In the genomic region with DNA sequence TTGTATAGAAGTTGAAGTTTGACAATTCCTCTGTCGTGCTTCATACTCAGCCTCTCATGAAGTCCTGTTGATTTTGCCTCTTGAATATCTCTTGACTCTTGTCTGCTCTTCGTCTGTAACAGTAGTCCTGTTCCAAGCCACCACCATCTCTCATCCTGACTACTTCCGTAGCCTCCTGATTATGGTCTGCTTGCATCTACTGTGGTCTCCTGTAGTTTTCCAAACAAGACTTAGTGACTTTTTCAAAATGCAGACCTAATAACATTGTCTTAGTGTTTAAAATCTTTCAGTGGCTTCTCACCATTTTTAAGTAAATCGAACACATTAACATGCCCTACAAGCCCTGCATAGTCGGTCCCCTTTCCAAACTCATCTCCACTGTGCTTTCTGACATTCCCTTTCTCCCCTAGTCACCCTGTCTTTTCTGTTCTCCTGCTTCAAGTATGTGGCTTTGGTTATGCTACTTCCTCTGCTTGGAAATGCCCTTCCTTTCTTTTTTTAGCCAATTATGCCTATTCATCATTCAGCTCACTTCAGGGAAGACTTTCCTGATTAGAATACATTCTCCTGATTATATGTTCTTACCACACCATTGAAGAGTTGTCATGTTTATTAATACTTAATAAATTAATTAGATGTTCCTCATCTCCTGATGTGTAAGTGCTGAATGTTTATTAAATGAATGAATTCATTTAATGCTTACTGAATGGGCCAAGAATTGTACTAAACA, we compare ENCODE assay signal across 10 cellular contexts. TPM values are rescaled to one million over a fixed set of nuclear protein-coding genes. Genes with fewer than 3 reads are reported as not detected.
A peak's percentile ranks its signal among the peaks of the same experiment; 100 is the strongest.
DNase-seq lines count a peak whose midpoint lies in the region; ATAC-seq, FAIRE-seq and TF ChIP-seq lines count a peak whose summit lies in the region.
"Had no signal": no experiment of that assay in that cellular context is flagged by ENCODE, and none has a peak within 500 bp of the region (broad histone marks: within the 10 kb centered on the region; RNA-seq: fewer than 3 reads in every experiment).

No MANE protein-coding gene starts in this region.

- peak overlapping the region; percentile 94 for H3K4me3 Mint-ChIP-seq in activated T-helper 17 cell treated with anti-CD3 and anti-CD28 coated beads, Interleukin-2, amount 50 U/mL, for 72 hours

- H3K27me3 Mint-ChIP-seq in activated T-helper 17 cell treated with anti-CD3 and anti-CD28 coated beads, Interleukin-2, amount 50 U/mL, for 72 hours, result no peaks in the 10 kb centered on the region

- H3K4me1 Mint-ChIP-seq in activated T-helper 17 cell treated with anti-CD3 and anti-CD28 coated beads, Interleukin-2, amount 50 U/mL, for 72 hours, result peaks cover 30% of the 10 kb centered on the region

- H3K9me3 ChIP-seq in left ventricle myocardium inferior (replicated peaks), result no peaks in the 10 kb centered on the region
- no peaks in the 10 kb centered on the region for H3K9me3 ChIP-seq in kidney (ENCODE audit: control insufficient read depth in 1 of 2, low read length in 2 of 2)

- H3K9me3 Mint-ChIP-seq in activated T-helper 17 cell treated with anti-CD3 and anti-CD28 coated beads, Interleukin-2, amount 50 U/mL, for 72 hours, result no peaks in the 10 kb centered on the region

- H3K4me1 ChIP-seq in left ventricle myocardium inferior (peaks cover 69% of the 10 kb centered on the region), kidney (ENCODE audit: control insufficient read depth in 1 of 2, insufficient read depth in 1 of 2, low read depth in 1 of 2, low read length in 2 of 2) (peaks cover 12% of the 10 kb centered on the region in 2 donors)

- peak overlapping the region; percentile 10 to 63 for H3K9ac ChIP-seq in kidney (ENCODE audit: low read length in 2 of 2)

- FAIRE-seq in kidney (lab: Jason Lieb, UNC), result no peak
- FAIRE-seq: GM18507 had no signal

- H3K27me3 ChIP-seq in left ventricle myocardium inferior (ENCODE audit: low read depth), result no peaks in the 10 kb centered on the region

- H3K36me3 ChIP-seq in left ventricle myocardium inferior (no peaks in the 10 kb centered on the region), kidney (ENCODE audit: control insufficient read depth in 1 of 2, insufficient read depth in 2 of 2, low read length in 2 of 2) (no peaks in the 10 kb centered on the region)

- DNase-seq in left ventricle myocardium inferior (no peak), left cardiac atrium (no peak), kidney (no peak), hepatic stellate cell (ENCODE audit: low spot score) (no peak), epidermal melanocyte (ENCODE audit: insufficient read length, low spot score) (no peak)
- no peak for DNase-seq in stimulated activated CD4-positive, alpha-beta T cell treated with anti-CD3 and anti-CD28 coated beads, Interleukin-1b, Interleukin-23, amount 100 ng/mL, for 48 hours

- intact Hi-C loops in left ventricle myocardium inferior (cut with micrococcal nuclease), result loop anchor here (10.0 kb wide), 1 partner anchor 134 kb away; no protein-coding TSS in a partner anchor
- intact Hi-C loops in left cardiac atrium (cut with DNase I), result no loop called here
- intact Hi-C loops in kidney (cut with DNase I), result no loop called here

- peak overlapping the region; percentile 92 for H3K27ac Mint-ChIP-seq in activated T-helper 17 cell treated with anti-CD3 and anti-CD28 coated beads, Interleukin-2, amount 50 U/mL, for 72 hours

- no peaks in the 10 kb centered on the region for H3K36me3 Mint-ChIP-seq in activated T-helper 17 cell treated with anti-CD3 and anti-CD28 coated beads, Interleukin-2, amount 50 U/mL, for 72 hours (ENCODE audit: low read depth)

- H3K27ac ChIP-seq in left ventricle myocardium inferior (replicated peaks) (no peak overlapping the region), kidney (ENCODE audit: low read depth in 2 of 2, low read length in 2 of 2) (no peak overlapping the region)

- peak overlapping the region; percentile 94 for H3K4me3 ChIP-seq in left ventricle myocardium inferior
- H3K4me3 ChIP-seq in kidney (ENCODE audit: low read length in 2 of 2), result peak overlapping the region; percentile 79 to 83
- H3K4me3 ChIP-seq: lung had no signal

- TF ChIP-seq CTCF in left ventricle myocardium inferior (IDR thresholded peaks at IDR 0.05; ENCODE audit: borderline replicate concordance) (no peak), kidney (IDR thresholded peaks at IDR 0.05; ENCODE audit: borderline replicate concordance, extremely low read depth, insufficient read depth) (no peak)

- ATAC-seq in left cardiac atrium, result no peak
- no peak for ATAC-seq in activated T-helper 17 cell treated with anti-CD3 and anti-CD28 coated beads, Interleukin-2, amount 50 U/mL, for 72 hours (replicated peaks)
- no peak for ATAC-seq in GM21576 (IDR thresholded peaks at IDR 0.05; ENCODE audit: unreplicated experiment)

RNA-seq across cellular contexts. Expression of a gene that starts 2.0 kb away (rescaled TPM):
- total RNA-seq in left ventricle myocardium inferior (36.2 TPM), left cardiac atrium (10 to 100 TPM; 25.4 to 30.3 TPM), kidney (41.7 TPM)
- total RNA-seq in activated T-helper 17 cell treated with anti-CD3 and anti-CD28 coated beads, Interleukin-2, amount 50 U/mL, for 72 hours, result 10 to 100 TPM; 18.7 to 31.2 TPM
- 10.3 TPM for polyA plus RNA-seq in kidney (ENCODE audit: insufficient read depth, low read depth, low replicate concordance)

RNA-seq across cellular contexts. Expression of a gene that starts 2.1 kb away (rescaled TPM):
- total RNA-seq in left ventricle myocardium inferior, result 0.47 TPM
- under 1 TPM; 0.53 to 0.55 TPM for total RNA-seq in left cardiac atrium
- total RNA-seq in activated T-helper 17 cell treated with anti-CD3 and anti-CD28 coated beads, Interleukin-2, amount 50 U/mL, for 72 hours, result 1 to 10 TPM; 2.4 TPM
- 1.4 TPM for total RNA-seq in kidney
- polyA plus RNA-seq in kidney (ENCODE audit: insufficient read depth, low read depth, low replicate concordance), result 1.1 TPM
